ENCODE assay signal across 8 cellular contexts in genomic region chr2:39620067-39620466, GRCh38. TPM values are rescaled to one million over a fixed set of nuclear protein-coding genes. Genes with fewer than 3 reads are reported as not detected.
A peak's percentile ranks its signal among the peaks of the same experiment; 100 is the strongest.
DNase-seq lines count a peak whose midpoint lies in the region; ATAC-seq, FAIRE-seq and TF ChIP-seq lines count a peak whose summit lies in the region.

No MANE protein-coding gene starts in this region.

- peak; percentile 44 for DNase-seq in GM12865 (ENCODE audit: low read depth)
- peak; percentile 87 for DNase-seq in NOMO-1 treated with DMSO at 0.1 percent for 48 hours (lab: John Stamatoyannopoulos, UW; ENCODE audit: unreplicated experiment)
- DNase-seq in endothelial cell of umbilical vein (ENCODE audit: low read depth, low spot score), result peak; percentile 85
- DNase-seq in pons (ENCODE audit: low spot score), result peak; percentile 46
- DNase-seq in DMS53 (lab: John Stamatoyannopoulos, UW), result no peak
- no peak for DNase-seq in activated CD4-positive, alpha-beta T cell treated with anti-CD3 and anti-CD28 coated beads for 4 hours
- DNase-seq in stimulated activated naive CD4-positive, alpha-beta T cell treated with Interleukin-2 at 50 U/mL for 16 hours (lab: John Stamatoyannopoulos, UW), result no peak

- H3K4me3 ChIP-seq in GM12865 (ENCODE audit: low read depth, low read length) (no peak overlapping the region), endothelial cell of umbilical vein (replicated peaks in 1 of 3; ENCODE audit: insufficient read depth in 1 of 3, low read depth in 1 of 3, low read length in 3 of 3) (no peak overlapping the region)

- intact Hi-C loops in endothelial cell of umbilical vein (cut with micrococcal nuclease), result no loop called here

- no TSS peak for BruUV-seq in endothelial cell of umbilical vein (replicated peaks; lab: Mats Ljungman, UMichigan)

- CTCF ChIA-PET in endothelial cell of umbilical vein (lab: Charles Lee), result interaction anchor here (0.9 to 1.7 kb wide), 3 partner anchors 14 to 110 kb away, joined by 3 to 5 read pairs (median 4); no protein-coding TSS in a partner anchor

- H3K79me2 ChIP-seq in endothelial cell of umbilical vein (ENCODE audit: control insufficient read depth, insufficient read depth, low read length), result no peaks in the 10 kb centered on the region

- H3K4me2 ChIP-seq in endothelial cell of umbilical vein (ENCODE audit: insufficient read depth, low read length), result peak overlapping the region; percentile 67

- no peak for ATAC-seq in GM21737 (IDR thresholded peaks at IDR 0.05; ENCODE audit: unreplicated experiment)

- no peaks in the 10 kb centered on the region for H4K20me1 ChIP-seq in endothelial cell of umbilical vein (replicated peaks; ENCODE audit: control insufficient read depth, extremely low read depth, insufficient read depth, low read length)

- H3K9me1 ChIP-seq in endothelial cell of umbilical vein (replicated peaks; ENCODE audit: control insufficient read depth, extremely low read depth, insufficient read depth, low read length), result no peaks in the 10 kb centered on the region

- no peak overlapping the region for H3K27ac ChIP-seq in endothelial cell of umbilical vein (ENCODE audit: insufficient read depth, low read depth, low read length)

- TF ChIP-seq POLR2A in endothelial cell of umbilical vein (IDR thresholded peaks at IDR 0.05; ENCODE audit: low read depth, low read length), result no peak

- peak overlapping the region; percentile 34 for H2AFZ ChIP-seq in endothelial cell of umbilical vein (ENCODE audit: low read depth, low read length)

- no peaks in the 10 kb centered on the region for H3K9me3 ChIP-seq in endothelial cell of umbilical vein (replicated peaks; ENCODE audit: control insufficient read depth, insufficient read depth, low read length)

- dilution Hi-C loops in endothelial cell of umbilical vein (cut with MboI; ENCODE audit: extremely low pct_ligation_motif_present, low sequenced_read_pairs), result no loop called here

- H3K4me1 ChIP-seq in endothelial cell of umbilical vein (ENCODE audit: control insufficient read depth, extremely low read depth, insufficient read depth, low read length), result peaks cover 8% of the 10 kb centered on the region

- H3K27me3 ChIP-seq in endothelial cell of umbilical vein (ENCODE audit: control insufficient read depth in 2 of 2, insufficient read depth in 2 of 2, low read length in 2 of 2), result peaks cover 15 to 20% of the 10 kb centered on the region in 2 experiments

- no peaks in the 10 kb centered on the region for H3K36me3 ChIP-seq in endothelial cell of umbilical vein (ENCODE audit: control insufficient read depth in 2 of 2, extremely low read depth in 1 of 2, insufficient read depth in 2 of 2, low read length in 2 of 2)

- POLR2A ChIA-PET in endothelial cell of umbilical vein (lab: Charles Lee), result no interaction called here

- no peak for TF ChIP-seq CTCF in GM12865 (IDR thresholded peaks at IDR 0.05; ENCODE audit: insufficient read depth, low read depth, low read length, missing control alignments)
- no peak for TF ChIP-seq CTCF in endothelial cell of umbilical vein (IDR thresholded peaks at IDR 0.05; ENCODE audit: extremely low read depth in 1 of 2, insufficient read depth in 1 of 2, low read depth in 1 of 2, low read length in 2 of 2)

- no peak overlapping the region for H3K9ac ChIP-seq in endothelial cell of umbilical vein (replicated peaks; ENCODE audit: extremely low read depth, insufficient read depth, low read length)

- FAIRE-seq in endothelial cell of umbilical vein (lab: Jason Lieb, UNC), result peak; percentile 78

TF ChIP-seq in endothelial cell of umbilical vein, 7 proteins besides CTCF, POLR2A, EP300 and RAD21:
- TF ChIP-seq EZH2 (IDR thresholded peaks at IDR 0.05; ENCODE audit: borderline replicate concordance, low read depth, low read length, severe bottlenecking), result no peak
- peak; percentile 28 for TF ChIP-seq GATA2 (IDR thresholded peaks at IDR 0.05; ENCODE audit: insufficient read depth, insufficient read length, low read depth, low read length)

RNA-seq across cellular contexts. Expression of gene TMEM178A, which starts 45.6 kb away (rescaled TPM):
- 0.90 and 2.8 TPM in 2 replicates for total RNA-seq in endothelial cell of umbilical vein
- polyA plus RNA-seq in endothelial cell of umbilical vein, result 1.5 and 1.7 TPM in 2 replicates
- 0.15 and 0.23 TPM in 2 replicates for polyA plus RNA-seq in endothelial cell of umbilical vein (2011; cell fraction: cytosol; rRNA removed)
- 5.2 and 7.0 TPM in 2 replicates for polyA plus RNA-seq in endothelial cell of umbilical vein (2011; cell fraction: nucleus; rRNA removed)
- polyA plus RNA-seq in endothelial cell of umbilical vein (2012), result 0.31 and 0.40 TPM in 2 replicates
- polyA minus RNA-seq in endothelial cell of umbilical vein, result 1.7 TPM in 1 of 2 replicates, not detected in the other
- polyA minus RNA-seq in endothelial cell of umbilical vein (2011; cell fraction: cytosol; rRNA and poly(A)+ RNA removed), result not detected
- 0.43 and 1.3 TPM in 2 replicates for polyA minus RNA-seq in endothelial cell of umbilical vein (2011; cell fraction: nucleus; rRNA and poly(A)+ RNA removed)

Comparison
In these comparisons a context has a peak if more than half of its experiments do, and no peak if none do; other contexts are left out.
1. DNase-seq: peak in GM12865 (single experiment), NOMO-1 treated with DMSO at 0.1 percent for 48 hours (single experiment), endothelial cell of umbilical vein (single experiment) and pons (single experiment); none in DMS53 (single experiment), activated CD4-positive, alpha-beta T cell treated with anti-CD3 and anti-CD28 coated beads for 4 hours (0 of 2) and stimulated activated naive CD4-positive, alpha-beta T cell treated with Interleukin-2 at 50 U/mL for 16 hours (single experiment).